Comparison of ENCODE assay signal across 8 cellular contexts in the genomic region with DNA sequence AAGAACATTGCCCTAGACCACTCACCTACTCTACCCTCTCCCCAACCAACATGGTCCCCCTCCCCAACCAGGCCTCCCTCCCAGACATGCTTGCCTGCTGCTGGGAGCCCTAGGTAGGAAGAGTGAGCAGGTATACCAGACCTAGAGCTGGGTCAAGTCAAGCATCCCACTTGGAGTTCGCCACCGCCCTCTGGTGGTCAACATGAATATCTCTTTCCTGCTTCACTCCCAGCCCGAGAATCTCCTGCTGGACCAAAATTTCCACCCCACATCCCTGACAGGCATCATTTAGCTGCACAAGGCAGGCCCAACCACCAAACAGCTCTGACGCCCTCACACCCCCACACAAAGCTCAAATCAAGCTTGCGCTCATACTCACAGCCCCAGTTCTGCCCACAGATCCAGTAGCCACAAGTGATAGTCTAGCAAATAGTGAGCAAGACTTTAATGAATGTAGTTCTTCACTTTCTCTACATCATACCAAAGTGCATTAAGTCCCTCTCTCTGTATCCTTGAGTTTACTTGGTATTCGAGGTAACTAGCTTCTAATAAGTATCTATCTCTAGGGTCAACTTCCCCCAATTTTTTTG.
DNase-seq lines count a peak whose midpoint lies in the region; ATAC-seq and TF ChIP-seq lines count a peak whose summit lies in the region.

No MANE protein-coding gene starts in this region.

- H3K9me3 ChIP-seq in CD8-positive, alpha-beta T cell (ENCODE audit: low read length): no peaks in the 10 kb centered on the region

- no peaks in the 10 kb centered on the region for H4K20me1 ChIP-seq in GM23338 (replicated peaks; ENCODE audit: insufficient read depth)

- peaks cover 4% of the 10 kb centered on the region for H3K4me1 Mint-ChIP-seq in CD8-positive, alpha-beta T cell (ENCODE audit: low read depth)
- no peaks in the 10 kb centered on the region for H3K4me1 Mint-ChIP-seq in GM23338

- no peaks in the 10 kb centered on the region for H3K36me3 Mint-ChIP-seq in CD8-positive, alpha-beta T cell
- H3K36me3 Mint-ChIP-seq in GM23338 (ENCODE audit: low read depth): no peaks in the 10 kb centered on the region

- no peak overlapping the region for H3K27ac ChIP-seq in CD8-positive, alpha-beta T cell (ENCODE audit: low read depth, low read length)
- H3K27ac ChIP-seq in GM23338 (ENCODE audit: low read depth): no peak overlapping the region
- H3K27ac ChIP-seq in VCaP: no peak overlapping the region

- no peaks in the 10 kb centered on the region for H3K9me2 ChIP-seq in GM23338 (ENCODE audit: insufficient read depth)

- no peak overlapping the region for H2AFZ ChIP-seq in GM23338

- no peak overlapping the region for H3K27ac Mint-ChIP-seq in CD8-positive, alpha-beta T cell
- no peak overlapping the region for H3K27ac Mint-ChIP-seq in GM23338

- H3K79me2 ChIP-seq in GM23338 (replicated peaks; ENCODE audit: insufficient read depth): no peaks in the 10 kb centered on the region

- no peaks in the 10 kb centered on the region for H3F3A ChIP-seq in GM23338 (replicated peaks; ENCODE audit: low read depth)

- ATAC-seq in CD8-positive, alpha-beta T cell: peak; percentile 42
- ATAC-seq in GM23338: peak; percentile 97

- H3K36me3 ChIP-seq in CD8-positive, alpha-beta T cell (ENCODE audit: insufficient read depth, low read length): no peaks in the 10 kb centered on the region
- no peaks in the 10 kb centered on the region for H3K36me3 ChIP-seq in GM23338 (ENCODE audit: insufficient read depth)

- H3K9me3 Mint-ChIP-seq in CD8-positive, alpha-beta T cell: no peaks in the 10 kb centered on the region
- no peaks in the 10 kb centered on the region for H3K9me3 Mint-ChIP-seq in GM23338

- TF ChIP-seq CTCF in CD8-positive, alpha-beta T cell (IDR thresholded peaks at IDR 0.05): peak; percentile 62
- TF ChIP-seq CTCF in GM23338 (conservative IDR thresholded peaks at IDR 0.05; ENCODE audit: low read depth in 2 of 2): peak; percentile 68 to 92
- TF ChIP-seq CTCF in VCaP (conservative IDR thresholded peaks at IDR 0.05): peak; percentile 85

- no peak overlapping the region for H3K4me3 Mint-ChIP-seq in CD8-positive, alpha-beta T cell
- no peak overlapping the region for H3K4me3 Mint-ChIP-seq in GM23338

- no peak overlapping the region for H3K4me2 ChIP-seq in GM23338

- H3K4me3 ChIP-seq in CD8-positive, alpha-beta T cell (ENCODE audit: low read depth, low read length): no peak overlapping the region
- H3K4me3 ChIP-seq in GM23338: no peak overlapping the region

- in situ Hi-C loops in T47D (cut with HindIII; ENCODE audit: low pct_unique_long_range_greater_than_20kb, low sequenced_read_pairs): no loop called here

- DNase-seq in CD8-positive, alpha-beta T cell: peak; percentile 20 to 74 (median 57)
- DNase-seq in GM23338 (ENCODE audit: low spot score) (peak; percentile 93), NCI-H1694 treated with DMSO at 0.1 percent for 48 hours (lab: John Stamatoyannopoulos, UW) (peak; percentile 63), T47D (ENCODE audit: low read depth in 1 of 2, low spot score in 1 of 2) (peak; percentile 60 to 81), iris pigment epithelial cell (ENCODE audit: low read depth) (peak; percentile 68), mesenteric fat pad (ENCODE audit: low spot score) (no peak)
- peak; percentile 34 to 50 (median 40) for DNase-seq in stimulated activated CD4-positive, alpha-beta T cell treated with anti-CD3 and anti-CD28 coated beads, Interleukin-1b, Interleukin-23, amount 100 ng/mL, for 24 hours (ENCODE audit: low read depth in 4 of 4, low spot score in 1 of 4)

- POLR2A ChIA-PET in CD8-positive, alpha-beta T cell (lab: Charles Lee): no interaction called here

- H3K27me3 ChIP-seq in CD8-positive, alpha-beta T cell (ENCODE audit: insufficient read depth, low read length): no peaks in the 10 kb centered on the region
- H3K27me3 ChIP-seq in GM23338 (ENCODE audit: insufficient read depth): no peaks in the 10 kb centered on the region

- H3K27me3 Mint-ChIP-seq in CD8-positive, alpha-beta T cell (ENCODE audit: low read depth): peaks cover 3% of the 10 kb centered on the region
- H3K27me3 Mint-ChIP-seq in GM23338 (ENCODE audit: insufficient read depth, low read depth, poor library complexity): peaks cover 10% of the 10 kb centered on the region

- CTCF ChIA-PET in CD8-positive, alpha-beta T cell (lab: Charles Lee): interaction anchor here (0.7 to 5.1 kb wide), 12 partner anchors 9 to 120 kb away, joined by 3 to 54 read pairs (median 4); no protein-coding TSS in a partner anchor

- no peaks in the 10 kb centered on the region for H3K4me1 ChIP-seq in CD8-positive, alpha-beta T cell (ENCODE audit: insufficient read depth, low read length)
- no peaks in the 10 kb centered on the region for H3K4me1 ChIP-seq in GM23338 (ENCODE audit: insufficient read depth)

- intact Hi-C loops in CD8-positive, alpha-beta T cell (cut with DNase I, micrococcal nuclease): loop anchor here (1.0 kb wide), 2 partner anchors 98 to 102 kb away; no protein-coding TSS in a partner anchor

TF ChIP-seq in GM23338, 12 proteins besides CTCF, POLR2A, EP300 and RAD21:
- TF ChIP-seq NANOG (IDR thresholded peaks at IDR 0.05; ENCODE audit: borderline replicate concordance) (no peak), ZNF114 (CRISPR knock-in tag; IDR thresholded peaks at IDR 0.05) (no peak), REST (IDR thresholded peaks at IDR 0.05; ENCODE audit: unreplicated experiment) (no peak), EZH2 (IDR thresholded peaks at IDR 0.05; ENCODE audit: low read depth, unreplicated experiment) (no peak), CREB1 (CRISPR knock-in tag; IDR thresholded peaks at IDR 0.05; ENCODE audit: low read depth) (no peak), JUNB (IDR thresholded peaks at IDR 0.05; ENCODE audit: unreplicated experiment) (no peak)
- TF ChIP-seq, protein P1, sequence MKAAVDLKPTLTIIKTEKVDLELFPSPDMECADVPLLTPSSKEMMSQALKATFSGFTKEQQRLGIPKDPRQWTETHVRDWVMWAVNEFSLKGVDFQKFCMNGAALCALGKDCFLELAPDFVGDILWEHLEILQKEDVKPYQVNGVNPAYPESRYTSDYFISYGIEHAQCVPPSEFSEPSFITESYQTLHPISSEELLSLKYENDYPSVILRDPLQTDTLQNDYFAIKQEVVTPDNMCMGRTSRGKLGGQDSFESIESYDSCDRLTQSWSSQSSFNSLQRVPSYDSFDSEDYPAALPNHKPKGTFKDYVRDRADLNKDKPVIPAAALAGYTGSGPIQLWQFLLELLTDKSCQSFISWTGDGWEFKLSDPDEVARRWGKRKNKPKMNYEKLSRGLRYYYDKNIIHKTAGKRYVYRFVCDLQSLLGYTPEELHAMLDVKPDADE (IDR thresholded peaks at IDR 0.05): no peak
